Comparison of ENCODE assay signal across 13 cellular contexts in genomic region chr11:85310479-85310878, GRCh38.
"Had no signal": no experiment of that assay in that cellular context is flagged by ENCODE, and none has a peak within 500 bp of the region (broad histone marks: within the 10 kb centered on the region; RNA-seq: fewer than 3 reads in every experiment).

No MANE protein-coding gene starts in this region.

- H3K36me3 Mint-ChIP-seq: activated CD4-positive, alpha-beta memory T cell treated with anti-CD3 and anti-CD28 coated beads for 36 hours; activated naive CD8-positive, alpha-beta T cell; mesothelial cell of epicardium had no signal

- H3K27me3 ChIP-seq: brain microvascular endothelial cell, tibial artery, uterus had no signal

- H3K4me1 Mint-ChIP-seq: mesothelial cell of epicardium had no signal

- H3K27ac ChIP-seq: brain microvascular endothelial cell, skin epidermis, tibial artery, uterus, VCaP had no signal

- H3K27ac Mint-ChIP-seq: activated CD4-positive, alpha-beta memory T cell treated with anti-CD3 and anti-CD28 coated beads for 36 hours; activated naive CD8-positive, alpha-beta T cell; endodermal cell; mesothelial cell of epicardium had no signal

- H3K4me3 Mint-ChIP-seq: activated CD4-positive, alpha-beta memory T cell treated with anti-CD3 and anti-CD28 coated beads for 36 hours; activated naive CD8-positive, alpha-beta T cell; endodermal cell; mesothelial cell of epicardium had no signal

- H3K27me3 Mint-ChIP-seq: activated CD4-positive, alpha-beta memory T cell treated with anti-CD3 and anti-CD28 coated beads for 36 hours; activated naive CD8-positive, alpha-beta T cell had no signal

- H3K4me3 ChIP-seq: skin epidermis, tibial artery, uterus had no signal

- H3K9me3 Mint-ChIP-seq: endodermal cell, mesothelial cell of epicardium had no signal

- DNase-seq: activated CD4-positive, alpha-beta memory T cell treated with anti-CD3 and anti-CD28 coated beads for 36 hours; activated gamma-delta T cell; activated T-cell treated with anti-CD3 and anti-CD28 coated beads, Interleukin-2, amount 50 U/mL, for 48 hours; brain microvascular endothelial cell; dermis blood vessel endothelial cell; endodermal cell; erythroblast; tibial artery; uterus had no signal
